Comparison of ENCODE assay signal across 17 cellular contexts in genomic region chr12:130620756-130621155, GRCh38.
DNase-seq lines count a peak whose midpoint lies in the region; FAIRE-seq and TF ChIP-seq lines count a peak whose summit lies in the region.
"Had no signal": no experiment of that assay in that cellular context is flagged by ENCODE, and none has a peak within 500 bp of the region (broad histone marks: within the 10 kb centered on the region; RNA-seq: fewer than 3 reads in every experiment).

No MANE protein-coding gene starts in this region.

- H3K4ac ChIP-seq in H1 (replicated peaks; ENCODE audit: insufficient read length, low read depth, low read length) (no peak overlapping the region), neuronal stem cell (ENCODE audit: low read length) (no peak overlapping the region)

- no peaks in the 10 kb centered on the region for H3K4me1 ChIP-seq in H1 (replicated peaks in 1 of 4; ENCODE audit: control insufficient read depth in 3 of 4, insufficient read depth in 4 of 4, low read length in 3 of 4)
- H3K4me1 ChIP-seq in neuronal stem cell (ENCODE audit: control insufficient read depth in 2 of 2, insufficient read depth in 1 of 2, low read depth in 1 of 2, low read length in 2 of 2) = peaks cover 0 to 3% of the 10 kb centered on the region in 2 donors
- H3K4me1 ChIP-seq in BE2C = peaks cover 58% of the 10 kb centered on the region
- no peaks in the 10 kb centered on the region for H3K4me1 ChIP-seq in left ventricle myocardium inferior
- H3K4me1 ChIP-seq: BLaER1, Caco-2 had no signal

- H2BK15ac ChIP-seq in H1 (ENCODE audit: low read length) = no peak overlapping the region
- H2BK15ac ChIP-seq in neuronal stem cell (ENCODE audit: low read length) = no peak overlapping the region

- H3K27ac ChIP-seq in coronary artery (no peak overlapping the region), H1 (ENCODE audit: low read depth, low read length) (no peak overlapping the region), neuronal stem cell (replicated peaks; ENCODE audit: low read length) (no peak overlapping the region), left ventricle myocardium inferior (replicated peaks) (no peak overlapping the region)
- H3K27ac ChIP-seq: BLaER1, C4-2B, GM23248 had no signal

- H3K4me2 ChIP-seq in H1 (ENCODE audit: insufficient read depth in 1 of 2, low read depth in 2 of 2, low read length in 2 of 2) = no peak overlapping the region
- no peak overlapping the region for H3K4me2 ChIP-seq in neuronal stem cell (ENCODE audit: insufficient read depth, low read length, poor library complexity, severe bottlenecking)
- H3K4me2 ChIP-seq: BLaER1 had no signal

- no peak overlapping the region for H3K4me3 ChIP-seq in coronary artery
- no peak overlapping the region for H3K4me3 ChIP-seq in H1 (ENCODE audit: extremely low read depth in 1 of 4, insufficient read depth in 2 of 4, low read depth in 3 of 4, low read length in 4 of 4)
- H3K4me3 ChIP-seq in neuronal stem cell (ENCODE audit: low read length in 2 of 2) = no peak overlapping the region
- no peak overlapping the region for H3K4me3 ChIP-seq in BE2C (ENCODE audit: low read depth, low read length)
- no peak overlapping the region for H3K4me3 ChIP-seq in left ventricle myocardium inferior
- H3K4me3 ChIP-seq: BLaER1, GM23248 had no signal

- H4K20me1 ChIP-seq in H1 (replicated peaks in 1 of 2; ENCODE audit: control insufficient read depth in 1 of 2, insufficient read depth in 2 of 2, low read length in 2 of 2) = no peaks in the 10 kb centered on the region
- H4K20me1 ChIP-seq: BLaER1 had no signal

- no peak overlapping the region for H3K18ac ChIP-seq in H1 (ENCODE audit: extremely low read depth, low read length)
- no peak overlapping the region for H3K18ac ChIP-seq in neuronal stem cell (ENCODE audit: low read length)

- no peak overlapping the region for H2BK12ac ChIP-seq in H1 (ENCODE audit: low read depth, low read length)
- H2BK12ac ChIP-seq in neuronal stem cell (ENCODE audit: low read length) = no peak overlapping the region

- H4K5ac ChIP-seq in H1 (ENCODE audit: insufficient read length, low read depth, low read length) = no peak overlapping the region

- WGBS in H1 (ENCODE audit: extremely low coverage in 1 of 2, insufficient coverage in 1 of 2, insufficient read length in 1 of 2, insufficient replicate concordance in 2 of 2, low coverage in 1 of 2, low lambda C conversion rate in 2 of 2, missing lambda C conversion rate in 1 of 2), 2 experiments = 85% methylated on average over 6 of the region's 6 CpGs; no CpG with 5 or more reads in 1 of the 2 experiments
- no CpG with 5 or more reads among the region's 6 CpGs for WGBS in neuronal stem cell (ENCODE audit: extremely low coverage in 2 of 2, insufficient read length in 2 of 2, insufficient replicate concordance in 1 of 2), 2 donors

- TF ChIP-seq CTCF in coronary artery (IDR thresholded peaks at IDR 0.05) (no peak), H1 (IDR thresholded peaks at IDR 0.05; ENCODE audit: control extremely low read depth in 1 of 3, insufficient read depth in 1 of 3, low read depth in 1 of 3, low read length in 3 of 3) (no peak), BE2C (IDR thresholded peaks at IDR 0.05; ENCODE audit: low read depth, low read length) (no peak), left ventricle myocardium inferior (IDR thresholded peaks at IDR 0.05; ENCODE audit: borderline replicate concordance) (no peak)

- H3K9ac ChIP-seq in H1 (replicated peaks in 1 of 4; ENCODE audit: extremely low read depth in 1 of 4, low read depth in 3 of 4, low read length in 3 of 4) (no peak overlapping the region), neuronal stem cell (ENCODE audit: low read depth, low read length, poor library complexity) (no peak overlapping the region)
- H3K9ac ChIP-seq: BLaER1, GM23248 had no signal

- H3K56ac ChIP-seq in H1 (replicated peaks; ENCODE audit: insufficient read length, low read depth, low read length) = no peak overlapping the region

- CTCF ChIA-PET in H1 (lab: Charles Lee; ENCODE audit: partially characterized antibody) = no interaction called here

- no peaks in the 10 kb centered on the region for H3K27me3 ChIP-seq in H1 (replicated peaks in 1 of 4; ENCODE audit: control insufficient read depth in 3 of 4, extremely low read depth in 1 of 4, insufficient read depth in 3 of 4, low read length in 3 of 4)
- H3K27me3 ChIP-seq in neuronal stem cell (ENCODE audit: control insufficient read depth in 3 of 3, insufficient read depth in 3 of 3, low read depth in 1 of 3, low read length in 3 of 3) = peaks cover 0 to 2% (median 0%) of the 10 kb centered on the region in 3 experiments
- no peaks in the 10 kb centered on the region for H3K27me3 ChIP-seq in BE2C
- peaks cover 25% of the 10 kb centered on the region for H3K27me3 ChIP-seq in left ventricle myocardium inferior (ENCODE audit: low read depth)
- H3K27me3 ChIP-seq: BLaER1 had no signal

- TF ChIP-seq EP300 in H1 (IDR thresholded peaks at IDR 0.05; ENCODE audit: borderline replicate concordance in 1 of 2, low read depth in 2 of 2, low read length in 2 of 2) = no peak

- H3K36me3 ChIP-seq in H1 (ENCODE audit: control insufficient read depth in 2 of 4, insufficient read depth in 4 of 4, low read length in 3 of 4) (no peaks in the 10 kb centered on the region), neuronal stem cell (replicated peaks in 1 of 2; ENCODE audit: control insufficient read depth in 2 of 2, insufficient read depth in 2 of 2, low read length in 2 of 2) (no peaks in the 10 kb centered on the region), BE2C (peaks cover 52% of the 10 kb centered on the region), left ventricle myocardium inferior (no peaks in the 10 kb centered on the region)
- H3K36me3 ChIP-seq: BLaER1 had no signal

- H2BK5ac ChIP-seq in H1 (ENCODE audit: low read depth, low read length) = no peak overlapping the region
- H2BK5ac ChIP-seq in neuronal stem cell (ENCODE audit: low read length) = no peak overlapping the region

- H4K91ac ChIP-seq in H1 (replicated peaks; ENCODE audit: insufficient read length, low read length) (no peak overlapping the region), neuronal stem cell (ENCODE audit: low read depth, low read length, poor library complexity) (peak overlapping the region; percentile 19)

- H3K23ac ChIP-seq in H1 (ENCODE audit: insufficient read length) (no peak overlapping the region), neuronal stem cell (ENCODE audit: low read depth, low read length, poor library complexity) (no peak overlapping the region)

- H3K9me3 ChIP-seq in H1 (ENCODE audit: insufficient read depth in 2 of 2, low read depth in 1 of 2, low read length in 1 of 2) (no peaks in the 10 kb centered on the region; a peak in 1 of 4 replicates), neuronal stem cell (replicated peaks in 1 of 2; ENCODE audit: control insufficient read depth in 2 of 2, insufficient read depth in 1 of 2, low read depth in 1 of 2, low read length in 2 of 2) (peaks cover 0 to 9% of the 10 kb centered on the region in 2 donors), BE2C (no peaks in the 10 kb centered on the region), left ventricle myocardium inferior (replicated peaks) (peaks cover 33% of the 10 kb centered on the region)
- H3K9me3 ChIP-seq: Caco-2 had no signal

- no peaks in the 10 kb centered on the region for H3K79me2 ChIP-seq in H1 (ENCODE audit: control insufficient read depth in 1 of 2, insufficient read depth in 2 of 2, low read length in 2 of 2)

- H4K8ac ChIP-seq in H1 (ENCODE audit: extremely low read depth, insufficient read depth, low read length) (peak overlapping the region; percentile 14; the same call in 1 of the 2 replicates), neuronal stem cell (ENCODE audit: low read depth, low read length) (no peak overlapping the region)

- H2AK5ac ChIP-seq in H1 (ENCODE audit: low read depth, low read length) = no peak overlapping the region
- no peak overlapping the region for H2AK5ac ChIP-seq in neuronal stem cell (ENCODE audit: low read depth, low read length)

- TF ChIP-seq RAD21 in H1 (IDR thresholded peaks at IDR 0.05 in 1 of 2, conservative IDR thresholded peaks at IDR 0.05 in 1 of 2; ENCODE audit: low read depth in 2 of 2, low read length in 2 of 2) = no peak

- no peak for FAIRE-seq in H1 (lab: Jason Lieb, UNC)
- FAIRE-seq: G401.6, GM12892 had no signal

- intact Hi-C loops in left ventricle myocardium inferior (cut with micrococcal nuclease) = no loop called here

- no peak overlapping the region for H3K14ac ChIP-seq in H1 (ENCODE audit: insufficient read length)
- H3K14ac ChIP-seq in neuronal stem cell (ENCODE audit: low read length) = no peak overlapping the region

- TF ChIP-seq POLR2A in H1 (IDR thresholded peaks at IDR 0.05; ENCODE audit: control extremely low read depth in 1 of 2, low read depth in 2 of 2, low read length in 2 of 2) = no peak

- H3K79me1 ChIP-seq in H1 (ENCODE audit: low read depth, low read length) (no peaks in the 10 kb centered on the region), neuronal stem cell (ENCODE audit: low read depth, low read length) (no peaks in the 10 kb centered on the region)

- H2AFZ ChIP-seq in H1 (ENCODE audit: low read length) = no peak overlapping the region
- no peak overlapping the region for H2AFZ ChIP-seq in neuronal stem cell (ENCODE audit: low read length)
- H2AFZ ChIP-seq: GM23248 had no signal

- DNase-seq in coronary artery (ENCODE audit: low spot score) = peak; percentile 56
- DNase-seq in H1 (ENCODE audit: low read depth in 1 of 2, low spot score in 2 of 2) = no peak
- no peak for DNase-seq in neuronal stem cell (ENCODE audit: low spot score)
- DNase-seq in BE2C = no peak
- DNase-seq in left ventricle myocardium inferior = no peak
- DNase-seq in NCI-H510A (lab: John Stamatoyannopoulos, UW) = no peak
- DNase-seq: Caco-2; CD4-positive, CD25-positive, alpha-beta regulatory T cell; CD8-positive, alpha-beta T cell; DMS153; DND-41; GM23248; H9 had no signal

- POLR2A ChIA-PET in H1 (lab: Charles Lee; ENCODE audit: partially characterized antibody) = no interaction called here

- H3K23me2 ChIP-seq in H1 (ENCODE audit: low read depth, low read length) = no peaks in the 10 kb centered on the region

- H2BK120ac ChIP-seq in H1 (replicated peaks; ENCODE audit: low read depth, low read length) (no peak overlapping the region), neuronal stem cell (ENCODE audit: low read depth, low read length) (no peak overlapping the region)

- no peak overlapping the region for H2BK20ac ChIP-seq in H1 (ENCODE audit: low read length)

TF ChIP-seq in H1, 55 proteins besides CTCF, POLR2A, EP300 and RAD21 (continues in another document):
- TF ChIP-seq PHF8 (conservative IDR thresholded peaks at IDR 0.05; ENCODE audit: low read depth, low read length) (no peak), CTBP2 (IDR thresholded peaks at IDR 0.05; ENCODE audit: borderline replicate concordance, insufficient read depth, insufficient read length, low read length) (no peak), KDM1A (IDR thresholded peaks at IDR 0.05; ENCODE audit: borderline replicate concordance, low read length) (no peak), POU5F1 (IDR thresholded peaks at IDR 0.05; ENCODE audit: low read depth, low read length) (no peak), HDAC2 (IDR thresholded peaks at IDR 0.05; ENCODE audit: borderline replicate concordance in 1 of 2, low read depth in 2 of 2, low read length in 2 of 2) (no peak), SIRT6 (IDR thresholded peaks at IDR 0.05; ENCODE audit: low read length) (no peak), CHD1 (IDR thresholded peaks at IDR 0.05; ENCODE audit: low read depth, low read length) (no peak)
